In the genomic region with DNA sequence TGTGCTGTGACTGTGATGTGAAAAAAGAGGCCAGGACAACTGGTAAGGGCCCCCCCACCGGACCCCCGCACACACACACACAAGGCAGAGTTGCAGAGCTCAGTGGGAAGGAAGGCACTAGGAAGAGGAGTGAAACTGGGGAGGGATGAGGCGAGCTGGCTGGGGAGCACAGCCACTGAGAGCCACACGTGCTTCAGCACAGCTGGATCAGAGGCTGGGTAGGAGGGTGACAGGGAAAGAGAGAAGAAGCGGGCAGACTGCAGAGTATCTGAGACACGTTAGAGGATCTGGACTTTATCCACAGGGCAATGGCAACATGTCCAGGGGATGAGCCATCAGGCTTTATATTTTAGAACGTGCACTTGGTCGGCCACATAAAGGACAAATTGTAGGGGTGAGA, we compare ENCODE assay signal across 17 cellular contexts.
"Had no signal": no experiment of that assay in that cellular context is flagged by ENCODE, and none has a peak within 500 bp of the region (broad histone marks: within the 10 kb centered on the region; RNA-seq: fewer than 3 reads in every experiment).

No MANE protein-coding gene starts in this region.

- H3K36me3 ChIP-seq: colonic mucosa, ovary had no signal

- H3K4me3 ChIP-seq: cardiac muscle cell, colonic mucosa, neural progenitor cell, ovary, sigmoid colon, spleen, transverse colon, vagina had no signal

- H3K9me3 ChIP-seq: colonic mucosa, ovary, sigmoid colon, spleen, transverse colon, vagina had no signal

- H3K4me1 Mint-ChIP-seq: activated B cell treated with CpG ODN at 0.5 μM for 24 hours; activated naive CD4-positive, alpha-beta T cell treated with anti-CD3 and anti-CD28 coated beads, Interleukin-2, amount 10 ng/mL, durations not matched to agents 7 days and 5 days; neural progenitor cell had no signal

- H3K27me3 Mint-ChIP-seq: activated B cell treated with CpG ODN at 0.5 μM for 24 hours; activated naive CD4-positive, alpha-beta T cell treated with anti-CD3 and anti-CD28 coated beads, Interleukin-2, amount 10 ng/mL, durations not matched to agents 7 days and 5 days had no signal

- H3K27me3 ChIP-seq: cardiac muscle cell, colonic mucosa, neural progenitor cell, ovary, sigmoid colon, spleen, transverse colon, vagina had no signal

- ATAC-seq: esophagus mucosa had no signal

- H3K27ac Mint-ChIP-seq: activated B cell treated with CpG ODN at 0.5 μM for 24 hours; activated naive CD4-positive, alpha-beta T cell treated with anti-CD3 and anti-CD28 coated beads, Interleukin-2, amount 10 ng/mL, durations not matched to agents 7 days and 5 days; activated T-helper 2 cell treated with anti-CD3 and anti-CD28 coated beads, Interferon-gamma antibody, Interleukin-2, Interleukin-4, amounts not matched to agents 10 μg/mL and 5 μg/mL and 100 μg/mL, durations not matched to agents 14 hours and 24 hours and 36 hours; neural progenitor cell had no signal

- DNase-seq: activated B cell treated with CpG ODN at 0.5 μM for 24 hours; activated CD4-positive, alpha-beta T cell treated with anti-CD3 and anti-CD28 coated beads for 48 hours; activated CD8-positive, alpha-beta memory T cell treated with anti-CD3 and anti-CD28 coated beads, Interleukin-2, amount 50 U/mL, for 48 hours; activated naive CD4-positive, alpha-beta T cell treated with anti-CD3 and anti-CD28 coated beads, Interleukin-2, amount 10 ng/mL, durations not matched to agents 7 days and 5 days; colonic mucosa; hippocampal formation; kidney; ovary; sigmoid colon; spleen; stimulated activated CD4-positive, alpha-beta T cell treated with anti-CD3 and anti-CD28 coated beads, Interleukin-1b, Interleukin-23, amount 100 ng/mL, for 48 hours; transverse colon had no signal

- H3K4me3 Mint-ChIP-seq: activated B cell treated with CpG ODN at 0.5 μM for 24 hours; activated naive CD4-positive, alpha-beta T cell treated with anti-CD3 and anti-CD28 coated beads, Interleukin-2, amount 10 ng/mL, durations not matched to agents 7 days and 5 days; neural progenitor cell had no signal

- H3K27ac ChIP-seq: cardiac muscle cell, colonic mucosa, neural progenitor cell, ovary, sigmoid colon, spleen, transverse colon, vagina had no signal

- H3K9me3 Mint-ChIP-seq: activated B cell treated with CpG ODN at 0.5 μM for 24 hours; activated naive CD4-positive, alpha-beta T cell treated with anti-CD3 and anti-CD28 coated beads, Interleukin-2, amount 10 ng/mL, durations not matched to agents 7 days and 5 days; activated T-helper 2 cell treated with anti-CD3 and anti-CD28 coated beads, Interferon-gamma antibody, Interleukin-2, Interleukin-4, amounts not matched to agents 10 μg/mL and 5 μg/mL and 100 μg/mL, durations not matched to agents 14 hours and 24 hours and 36 hours; neural progenitor cell had no signal

- H3K4me1 ChIP-seq: colonic mucosa, neural progenitor cell, spleen, transverse colon, vagina had no signal
